Comparison of ENCODE assay signal across 8 cellular contexts in the genomic region with DNA sequence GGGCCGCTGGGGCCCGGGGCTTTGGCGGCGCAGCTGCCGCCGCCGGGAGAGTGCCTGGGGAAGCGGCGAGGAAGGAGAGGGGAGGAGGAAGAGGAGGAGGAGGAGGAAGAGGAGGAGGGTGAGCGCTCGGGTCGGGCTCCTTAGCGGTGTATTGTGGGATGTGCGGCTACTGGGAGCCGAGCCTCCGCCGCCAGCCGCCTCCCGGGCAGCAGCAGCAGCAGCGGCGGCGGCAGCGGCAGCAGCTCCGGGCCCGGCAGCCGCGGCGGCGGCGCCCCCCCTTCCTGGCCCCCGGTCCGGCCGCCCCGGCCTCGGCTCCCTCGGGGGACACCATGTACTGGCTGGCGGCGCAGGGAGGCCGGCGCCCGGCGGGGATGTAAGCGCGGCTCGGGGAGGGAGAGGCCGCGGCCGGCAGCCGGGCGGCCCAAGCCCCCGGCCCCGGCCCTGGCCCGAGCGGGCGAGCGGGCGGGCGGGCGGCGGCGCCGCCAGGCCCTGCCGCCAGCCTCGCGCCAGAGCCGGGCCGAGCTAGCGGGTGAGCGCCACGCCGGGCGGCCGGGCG. TPM values are rescaled to one million over a fixed set of nuclear protein-coding genes. Genes with fewer than 3 reads are reported as not detected.
DNase-seq lines count a peak whose midpoint lies in the region; ATAC-seq and TF ChIP-seq lines count a peak whose summit lies in the region.

Gene SETD1B (plus strand): TSS at position 149 of the 556 bp plus-strand sequence. CDS start 729 bp downstream, outside the sequence.

- H3K27ac Mint-ChIP-seq in activated naive CD4-positive, alpha-beta T cell treated with anti-CD3 and anti-CD28 coated beads for 36 hours = peak within 1 kb of the TSS; percentile 100
- H3K27ac Mint-ChIP-seq in neural progenitor cell = peak within 1 kb of the TSS; percentile 100

- intact Hi-C loops in activated naive CD4-positive, alpha-beta T cell treated with anti-CD3 and anti-CD28 coated beads for 36 hours (cut with micrococcal nuclease) = loop anchor here (1.0 to 2.0 kb wide), 4 partner anchors 8 to 697 kb away; partner anchors contain the start of gene ZCCHC8

- H3K27ac ChIP-seq in neural progenitor cell = peak within 1 kb of the TSS; percentile 96

- peaks cover 49% of the 10 kb centered on the region for H3F3A ChIP-seq in neural progenitor cell (ENCODE audit: low read depth)

- CTCF ChIA-PET in activated naive CD4-positive, alpha-beta T cell treated with anti-CD3 and anti-CD28 coated beads for 36 hours (lab: Charles Lee) = interaction anchor here (0.6 to 12.5 kb wide), 3 partner anchors 8 to 1603 kb away, joined by 4 to 494 read pairs (median 48); partner anchors contain the start of genes RHOF and RPLP0

- no peak for TF ChIP-seq CTCF in neural progenitor cell (IDR thresholded peaks at IDR 0.05)

- peak within 1 kb of the TSS; percentile 84 for H3K4me3 ChIP-seq in neural progenitor cell

- H3K36me3 Mint-ChIP-seq in activated naive CD4-positive, alpha-beta T cell treated with anti-CD3 and anti-CD28 coated beads for 36 hours (ENCODE audit: low read depth) = peaks cover 28% of the 10 kb centered on the region
- peaks cover 14% of the 10 kb centered on the region for H3K36me3 Mint-ChIP-seq in neural progenitor cell

- DNase-seq in A172 (ENCODE audit: low spot score) (peak; percentile 63), NOMO-1 treated with DMSO at 0.1 percent for 48 hours (lab: John Stamatoyannopoulos, UW; ENCODE audit: unreplicated experiment) (peak; percentile 67), globus pallidus (ENCODE audit: low spot score) (peak; percentile 60), neural progenitor cell (ENCODE audit: low spot score) (peak; percentile 72)
- DNase-seq in activated naive CD4-positive, alpha-beta T cell treated with anti-CD3 and anti-CD28 coated beads for 36 hours = peak; percentile 67

- H3K4me1 Mint-ChIP-seq in activated naive CD4-positive, alpha-beta T cell treated with anti-CD3 and anti-CD28 coated beads for 36 hours (ENCODE audit: low read depth) = peaks cover 29% of the 10 kb centered on the region
- peaks cover 29% of the 10 kb centered on the region for H3K4me1 Mint-ChIP-seq in neural progenitor cell

- peak within 1 kb of the TSS; percentile 99 for H3K4me2 ChIP-seq in neural progenitor cell

- ATAC-seq in GM21528 (IDR thresholded peaks at IDR 0.05; ENCODE audit: low FRiP score, unreplicated experiment) = no peak
- ATAC-seq in GM21390 (IDR thresholded peaks at IDR 0.05; ENCODE audit: unreplicated experiment) = no peak

- H4K20me1 ChIP-seq in neural progenitor cell (ENCODE audit: low read depth) = peaks cover 45% of the 10 kb centered on the region

- H3K9me3 ChIP-seq in neural progenitor cell (ENCODE audit: low read depth) = no peaks in the 10 kb centered on the region

- H3K27me3 ChIP-seq in neural progenitor cell = no peaks in the 10 kb centered on the region

- TF ChIP-seq POLR2A in GM15510 (IDR thresholded peaks at IDR 0.05; ENCODE audit: borderline replicate concordance, extremely low read depth, insufficient read length) = peak; percentile 57

- H3K9ac ChIP-seq in neural progenitor cell = peak within 1 kb of the TSS; percentile 47

- peaks cover 89% of the 10 kb centered on the region for H3K79me2 ChIP-seq in neural progenitor cell (ENCODE audit: low read depth)

- H3K36me3 ChIP-seq in neural progenitor cell = no peaks in the 10 kb centered on the region

- H3K27me3 Mint-ChIP-seq in activated naive CD4-positive, alpha-beta T cell treated with anti-CD3 and anti-CD28 coated beads for 36 hours (ENCODE audit: low read depth) = no peaks in the 10 kb centered on the region
- peaks cover 12% of the 10 kb centered on the region for H3K27me3 Mint-ChIP-seq in neural progenitor cell (ENCODE audit: insufficient read depth, low read depth)

- H2AFZ ChIP-seq in neural progenitor cell (replicated peaks) = no peak within 1 kb of the TSS

- no peaks in the 10 kb centered on the region for H3K9me3 Mint-ChIP-seq in activated naive CD4-positive, alpha-beta T cell treated with anti-CD3 and anti-CD28 coated beads for 36 hours
- no peaks in the 10 kb centered on the region for H3K9me3 Mint-ChIP-seq in neural progenitor cell

- peaks cover 21% of the 10 kb centered on the region for H3K4me1 ChIP-seq in neural progenitor cell

- H3K4me3 Mint-ChIP-seq in activated naive CD4-positive, alpha-beta T cell treated with anti-CD3 and anti-CD28 coated beads for 36 hours = peak within 1 kb of the TSS; percentile 97
- peak within 1 kb of the TSS; percentile 97 for H3K4me3 Mint-ChIP-seq in neural progenitor cell

RNA-seq across cellular contexts. Expression of gene SETD1B, which starts in this region (rescaled TPM):
- total RNA-seq in A172 (2014; rRNA removed; shearing (Covaris generic)) = 1.9 and 2.4 TPM in 2 replicates
- 1 to 10 TPM; 8.2 to 8.3 TPM for total RNA-seq in activated naive CD4-positive, alpha-beta T cell treated with anti-CD3 and anti-CD28 coated beads for 36 hours
- total RNA-seq in neural progenitor cell (ENCODE audit: low replicate concordance) = 1.8 and 4.4 TPM in 2 replicates
